In genomic region chr12:55974308-55974724, GRCh38 we compare ENCODE assay signal across 9 cellular contexts. TPM values are rescaled to one million over a fixed set of nuclear protein-coding genes. Genes with fewer than 3 reads are reported as not detected.
A peak's percentile ranks its signal among the peaks of the same experiment; 100 is the strongest.
DNase-seq lines count a peak whose midpoint lies in the region; ATAC-seq, FAIRE-seq and TF ChIP-seq lines count a peak whose summit lies in the region.
"Had no signal": no experiment of that assay in that cellular context is flagged by ENCODE, and none has a peak within 500 bp of the region (broad histone marks: within the 10 kb centered on the region; RNA-seq: fewer than 3 reads in every experiment).

No MANE protein-coding gene starts in this region.

- intact Hi-C loops in Caco-2 (cut with micrococcal nuclease; ENCODE audit: unreplicated experiment) = loop anchor here (5.0 kb wide), 1 partner anchor 663 kb away; no protein-coding TSS in a partner anchor
- intact Hi-C loops in endothelial cell of umbilical vein (cut with micrococcal nuclease) = no loop called here

- H3K9me3 ChIP-seq in Caco-2 = no peaks in the 10 kb centered on the region
- H3K9me3 ChIP-seq in endothelial cell of umbilical vein (replicated peaks; ENCODE audit: control insufficient read depth, insufficient read depth, low read length) = no peaks in the 10 kb centered on the region
- no peaks in the 10 kb centered on the region for H3K9me3 ChIP-seq in mucosa of stomach (ENCODE audit: control insufficient read depth, low read length)

- H3K4me3 Mint-ChIP-seq in Caco-2 (ENCODE audit: unreplicated experiment) = no peak overlapping the region
- H3K4me3 Mint-ChIP-seq: T-helper 1 cell treated with Interleukin-12 subunit alpha and Interleukin-12 subunit beta and Interleukin-4 antibody, amounts not matched to agents 30 μg/mL and 1 μg/mL, for 36 hours had no signal

- CTCF ChIA-PET in Caco-2 (lab: Charles Lee) (interaction anchor here (0.6 to 2.1 kb wide), 20 partner anchors 8 to 517 kb away, joined by 3 to 37 read pairs (median 5); partner anchors contain the start of genes DGKA, DNAJC14, ESYT1 and ORMDL2), endothelial cell of umbilical vein (lab: Charles Lee) (interaction anchor here (0.7 to 3.0 kb wide), 15 partner anchors 10 to 1485 kb away, joined by 3 to 34 read pairs (median 4); partner anchors contain the start of genes DGKA, DNAJC14, GLI1 and PA2G4)

- H3K36me3 ChIP-seq in Caco-2 (ENCODE audit: control insufficient read depth, insufficient read depth, low read length) (peaks cover 2% of the 10 kb centered on the region), endothelial cell of umbilical vein (ENCODE audit: control insufficient read depth in 2 of 2, extremely low read depth in 1 of 2, insufficient read depth in 2 of 2, low read length in 2 of 2) (peaks cover 0 to 1% of the 10 kb centered on the region in 2 experiments), mucosa of stomach (ENCODE audit: control insufficient read depth, insufficient read depth, low read length) (no peaks in the 10 kb centered on the region)

- DNase-seq in Caco-2 (peak; percentile 66 to 67), HK-2 (ENCODE audit: unreplicated experiment) (peak; percentile 65), endothelial cell of umbilical vein (ENCODE audit: low read depth, low spot score) (peak; percentile 47), urothelium cell line (ENCODE audit: low spot score) (peak; percentile 46), MV-4-11 (lab: John Stamatoyannopoulos, UW) (no peak)

- POLR2A ChIA-PET in Caco-2 (lab: Charles Lee) (interaction anchor here (0.5 to 3.0 kb wide), 23 partner anchors 8 to 292 kb away, joined by 3 to 23 read pairs (median 5); partner anchors contain the start of genes DNAJC14, ORMDL2, PMEL and PYM1), endothelial cell of umbilical vein (lab: Charles Lee) (interaction anchor here (1.1 to 1.9 kb wide), 11 partner anchors 9 to 245 kb away, joined by 3 to 18 read pairs (median 4); partner anchors contain the start of genes CD63, DNAJC14, PA2G4 and SUOX)

- H3K27ac ChIP-seq in endothelial cell of umbilical vein (ENCODE audit: insufficient read depth, low read depth, low read length) = peak overlapping the region; percentile 81

- no peak for FAIRE-seq in endothelial cell of umbilical vein (lab: Jason Lieb, UNC)
- FAIRE-seq in urothelium cell line (lab: Jason Lieb, UNC) = no peak

- no peaks in the 10 kb centered on the region for H3K9me1 ChIP-seq in endothelial cell of umbilical vein (replicated peaks; ENCODE audit: control insufficient read depth, extremely low read depth, insufficient read depth, low read length)

- peaks cover 52% of the 10 kb centered on the region for H3K36me3 Mint-ChIP-seq in Caco-2 (ENCODE audit: insufficient read depth, unreplicated experiment)

- peaks cover 16% of the 10 kb centered on the region for H3K4me1 Mint-ChIP-seq in Caco-2 (ENCODE audit: low read depth, unreplicated experiment)

- ATAC-seq in GM19452 (IDR thresholded peaks at IDR 0.05; ENCODE audit: unreplicated experiment) = peak; percentile 16
- peak; percentile 65 for ATAC-seq in SK-N-SH treated with all-trans-retinoic acid at 6 μM for 48 hours

- H3K9ac ChIP-seq in endothelial cell of umbilical vein (replicated peaks; ENCODE audit: extremely low read depth, insufficient read depth, low read length) (peak overlapping the region; percentile 93), mucosa of stomach (ENCODE audit: low read length) (peak overlapping the region; percentile 98)

- H2AFZ ChIP-seq in endothelial cell of umbilical vein (ENCODE audit: low read depth, low read length) = peak overlapping the region; percentile 67

- no peak overlapping the region for H3K27ac Mint-ChIP-seq in Caco-2 (ENCODE audit: unreplicated experiment)
- H3K27ac Mint-ChIP-seq: T-helper 1 cell treated with Interleukin-12 subunit alpha and Interleukin-12 subunit beta and Interleukin-4 antibody, amounts not matched to agents 30 μg/mL and 1 μg/mL, for 36 hours had no signal

- H3K4me3 ChIP-seq in Caco-2 (ENCODE audit: low read depth, low read length) (peak overlapping the region; percentile 92), endothelial cell of umbilical vein (replicated peaks in 1 of 3; ENCODE audit: insufficient read depth in 1 of 3, low read depth in 1 of 3, low read length in 3 of 3) (peak overlapping the region; percentile 87 to 93 (median 92)), mucosa of stomach (ENCODE audit: low read length) (peak overlapping the region; percentile 79)

- TF ChIP-seq POLR2A in endothelial cell of umbilical vein (IDR thresholded peaks at IDR 0.05; ENCODE audit: low read depth, low read length) = no peak

- H3K27me3 ChIP-seq in Caco-2 (replicated peaks; ENCODE audit: control insufficient read depth, insufficient read depth, low read length) = no peaks in the 10 kb centered on the region
- no peaks in the 10 kb centered on the region for H3K27me3 ChIP-seq in endothelial cell of umbilical vein (ENCODE audit: control insufficient read depth in 2 of 2, insufficient read depth in 2 of 2, low read length in 2 of 2)
- H3K27me3 ChIP-seq in mucosa of stomach (ENCODE audit: control insufficient read depth, insufficient read depth, low read length) = no peaks in the 10 kb centered on the region

- BruUV-seq in Caco-2 (replicated peaks; lab: Mats Ljungman, UMichigan) = no TSS peak
- no TSS peak for BruUV-seq in endothelial cell of umbilical vein (replicated peaks; lab: Mats Ljungman, UMichigan)

- H3K9me3 Mint-ChIP-seq in Caco-2 (ENCODE audit: unreplicated experiment) = no peaks in the 10 kb centered on the region
- H3K9me3 Mint-ChIP-seq: T-helper 1 cell treated with Interleukin-12 subunit alpha and Interleukin-12 subunit beta and Interleukin-4 antibody, amounts not matched to agents 30 μg/mL and 1 μg/mL, for 36 hours had no signal

- peaks cover 28% of the 10 kb centered on the region for H3K4me1 ChIP-seq in Caco-2
- peaks cover 27% of the 10 kb centered on the region for H3K4me1 ChIP-seq in endothelial cell of umbilical vein (ENCODE audit: control insufficient read depth, extremely low read depth, insufficient read depth, low read length)
- peaks cover 13% of the 10 kb centered on the region for H3K4me1 ChIP-seq in mucosa of stomach (ENCODE audit: control insufficient read depth, insufficient read depth, low read length)

- peaks cover 44% of the 10 kb centered on the region for H3K79me2 ChIP-seq in endothelial cell of umbilical vein (ENCODE audit: control insufficient read depth, insufficient read depth, low read length)

- peak overlapping the region; percentile 94 for H3K4me2 ChIP-seq in endothelial cell of umbilical vein (ENCODE audit: insufficient read depth, low read length)

- dilution Hi-C loops in endothelial cell of umbilical vein (cut with MboI; ENCODE audit: extremely low pct_ligation_motif_present, low sequenced_read_pairs) = no loop called here

- no peaks in the 10 kb centered on the region for H4K20me1 ChIP-seq in endothelial cell of umbilical vein (replicated peaks; ENCODE audit: control insufficient read depth, extremely low read depth, insufficient read depth, low read length)

- TF ChIP-seq CTCF in Caco-2 (IDR thresholded peaks at IDR 0.05; ENCODE audit: insufficient read depth in 1 of 2, low read depth in 1 of 2, low read length in 1 of 2, severe bottlenecking in 1 of 2, unreplicated experiment in 1 of 2) = no peak
- TF ChIP-seq CTCF in endothelial cell of umbilical vein (IDR thresholded peaks at IDR 0.05; ENCODE audit: extremely low read depth in 1 of 2, insufficient read depth in 1 of 2, low read depth in 1 of 2, low read length in 2 of 2) = no peak

- no peaks in the 10 kb centered on the region for H3K27me3 Mint-ChIP-seq in Caco-2 (ENCODE audit: insufficient read depth, unreplicated experiment)

RNA-seq across cellular contexts. Expression of gene RAB5B, which starts 0.4 kb away (rescaled TPM):
- total RNA-seq in Caco-2 (2022) (98.4 and 107 TPM in 2 replicates), endothelial cell of umbilical vein (97.4 and 103 TPM in 2 replicates)
- polyA plus RNA-seq in endothelial cell of umbilical vein = 98.8 and 105 TPM in 2 replicates
- 83.6 and 87.9 TPM in 2 replicates for polyA plus RNA-seq in endothelial cell of umbilical vein (2011; cell fraction: cytosol; rRNA removed)
- polyA plus RNA-seq in endothelial cell of umbilical vein (2011; cell fraction: nucleus; rRNA removed) = 74.2 and 86.2 TPM in 2 replicates
- 84.7 and 85.7 TPM in 2 replicates for polyA plus RNA-seq in endothelial cell of umbilical vein (2012)
- polyA minus RNA-seq in endothelial cell of umbilical vein = 159 and 179 TPM in 2 replicates
- polyA minus RNA-seq in endothelial cell of umbilical vein (2011; cell fraction: cytosol; rRNA and poly(A)+ RNA removed) = 52.2 TPM
- polyA minus RNA-seq in endothelial cell of umbilical vein (2011; cell fraction: nucleus; rRNA and poly(A)+ RNA removed) = 41.1 and 63.9 TPM in 2 replicates

RNA-seq across cellular contexts. Expression of gene CDK2, which starts 7.7 kb away (rescaled TPM):
- total RNA-seq in Caco-2 (2022) = 103 and 110 TPM in 2 replicates
- total RNA-seq in endothelial cell of umbilical vein = 63.6 and 69.8 TPM in 2 replicates
- 46.7 and 52.2 TPM in 2 replicates for polyA plus RNA-seq in endothelial cell of umbilical vein
- polyA plus RNA-seq in endothelial cell of umbilical vein (2011; cell fraction: cytosol; rRNA removed) = 51.7 and 53.8 TPM in 2 replicates
- polyA plus RNA-seq in endothelial cell of umbilical vein (2011; cell fraction: nucleus; rRNA removed) = 74.5 and 78.7 TPM in 2 replicates
- polyA plus RNA-seq in endothelial cell of umbilical vein (2012) = 47.2 and 65.8 TPM in 2 replicates
- 58.6 and 60.2 TPM in 2 replicates for polyA minus RNA-seq in endothelial cell of umbilical vein
- 91.6 TPM for polyA minus RNA-seq in endothelial cell of umbilical vein (2011; cell fraction: cytosol; rRNA and poly(A)+ RNA removed)
- polyA minus RNA-seq in endothelial cell of umbilical vein (2011; cell fraction: nucleus; rRNA and poly(A)+ RNA removed) = 24.3 and 48.4 TPM in 2 replicates

RNA-seq across cellular contexts. Expression of gene PMEL, which starts 8.5 kb away (rescaled TPM):
- total RNA-seq in Caco-2 (2022) = 7.8 and 9.7 TPM in 2 replicates
- total RNA-seq in endothelial cell of umbilical vein = 0.42 and 0.51 TPM in 2 replicates
- 0.99 and 2.0 TPM in 2 replicates for polyA plus RNA-seq in endothelial cell of umbilical vein
- polyA plus RNA-seq in endothelial cell of umbilical vein (2011; cell fraction: cytosol; rRNA removed) = 0.43 and 0.69 TPM in 2 replicates
- polyA plus RNA-seq in endothelial cell of umbilical vein (2011; cell fraction: nucleus; rRNA removed) = 1.8 and 1.9 TPM in 2 replicates
- polyA plus RNA-seq in endothelial cell of umbilical vein (2012) = 0.40 and 0.59 TPM in 2 replicates
- polyA minus RNA-seq in endothelial cell of umbilical vein = 0.73 and 0.83 TPM in 2 replicates
- not detected for polyA minus RNA-seq in endothelial cell of umbilical vein (2011; cell fraction: cytosol; rRNA and poly(A)+ RNA removed)
- 1.1 TPM in 1 of 2 replicates, not detected in the other for polyA minus RNA-seq in endothelial cell of umbilical vein (2011; cell fraction: nucleus; rRNA and poly(A)+ RNA removed)

RNA-seq across cellular contexts. Expression of gene SUOX, which starts 22.8 kb away (rescaled TPM):
- total RNA-seq in Caco-2 (2022) (37.9 and 40.8 TPM in 2 replicates), endothelial cell of umbilical vein (24.3 and 24.8 TPM in 2 replicates)
- polyA plus RNA-seq in endothelial cell of umbilical vein = 29.1 and 31.4 TPM in 2 replicates
- polyA plus RNA-seq in endothelial cell of umbilical vein (2011; cell fraction: cytosol; rRNA removed) = 24.8 and 25.4 TPM in 2 replicates
- 32.8 and 36.1 TPM in 2 replicates for polyA plus RNA-seq in endothelial cell of umbilical vein (2011; cell fraction: nucleus; rRNA removed)
- 21.5 and 28.4 TPM in 2 replicates for polyA plus RNA-seq in endothelial cell of umbilical vein (2012)
- polyA minus RNA-seq in endothelial cell of umbilical vein = 42.7 and 55.7 TPM in 2 replicates
- 13.8 TPM for polyA minus RNA-seq in endothelial cell of umbilical vein (2011; cell fraction: cytosol; rRNA and poly(A)+ RNA removed)
- polyA minus RNA-seq in endothelial cell of umbilical vein (2011; cell fraction: nucleus; rRNA and poly(A)+ RNA removed) = 15.4 and 19.8 TPM in 2 replicates

RNA-seq across cellular contexts. Expression of gene DGKA, which starts 43.4 kb away (rescaled TPM):
- total RNA-seq in Caco-2 (2022) (19.4 and 22.2 TPM in 2 replicates), endothelial cell of umbilical vein (49.8 and 64.3 TPM in 2 replicates)
- 48.6 and 53.2 TPM in 2 replicates for polyA plus RNA-seq in endothelial cell of umbilical vein
- 29.6 and 30.6 TPM in 2 replicates for polyA plus RNA-seq in endothelial cell of umbilical vein (2011; cell fraction: cytosol; rRNA removed)
- polyA plus RNA-seq in endothelial cell of umbilical vein (2011; cell fraction: nucleus; rRNA removed) = 236 and 251 TPM in 2 replicates
- polyA plus RNA-seq in endothelial cell of umbilical vein (2012) = 69.3 and 108 TPM in 2 replicates
- polyA minus RNA-seq in endothelial cell of umbilical vein = 55.9 and 64.6 TPM in 2 replicates
- polyA minus RNA-seq in endothelial cell of umbilical vein (2011; cell fraction: cytosol; rRNA and poly(A)+ RNA removed) = 5.0 TPM
- 58.4 and 64.0 TPM in 2 replicates for polyA minus RNA-seq in endothelial cell of umbilical vein (2011; cell fraction: nucleus; rRNA and poly(A)+ RNA removed)
